1 cellular context compared by ENCODE assay signal in genomic region chr22:45319319-45319675, GRCh38.
TF ChIP-seq lines count a peak whose summit lies in the region.

No MANE protein-coding gene starts in this region.

TF ChIP-seq in K562, 482 proteins besides CTCF, POLR2A, EP300 and RAD21 (continued from another document):
- TF ChIP-seq PRDM10 (IDR thresholded peaks at IDR 0.05; ENCODE audit: partially characterized antibody), result no peak
- TF ChIP-seq E2F4 (CRISPR knock-in tag; IDR thresholded peaks at IDR 0.05; ENCODE audit: low read depth), result no peak
- TF ChIP-seq NR2C1 (IDR thresholded peaks at IDR 0.05), result no peak
- TF ChIP-seq NR2C1 (tag; IDR thresholded peaks at IDR 0.05), result no peak
- no peak for TF ChIP-seq TCF15 (CRISPR knock-in tag; IDR thresholded peaks at IDR 0.05)
- TF ChIP-seq TAF15 (IDR thresholded peaks at IDR 0.05; ENCODE audit: low read depth, low read length), result no peak
- TF ChIP-seq DPF2 (IDR thresholded peaks at IDR 0.05), result no peak
- no peak for TF ChIP-seq NFXL1 (CRISPR knock-in tag; IDR thresholded peaks at IDR 0.05)
- no peak for TF ChIP-seq MAX (CRISPR knock-in tag; IDR thresholded peaks at IDR 0.05)
- TF ChIP-seq BMI1 (IDR thresholded peaks at IDR 0.05; ENCODE audit: low read length), result no peak
- TF ChIP-seq ZNF696 (CRISPR knock-in tag; conservative IDR thresholded peaks at IDR 0.05), result no peak
- TF ChIP-seq TAL1 (IDR thresholded peaks at IDR 0.05), result no peak
- TF ChIP-seq TCF7L2 (IDR thresholded peaks at IDR 0.05; ENCODE audit: low read depth, low read length), result no peak
- no peak for TF ChIP-seq ETS1 (conservative IDR thresholded peaks at IDR 0.05; ENCODE audit: control insufficient read depth, low read depth, low read length)
- TF ChIP-seq MCM3 (IDR thresholded peaks at IDR 0.05), result no peak
- no peak for TF ChIP-seq NCOA1 (IDR thresholded peaks at IDR 0.05; ENCODE audit: low read depth)
- no peak for TF ChIP-seq CHD7 (IDR thresholded peaks at IDR 0.05; ENCODE audit: low read depth, low read length)
- no peak for TF ChIP-seq FOXK2 (conservative IDR thresholded peaks at IDR 0.05 in 1 of 2, IDR thresholded peaks at IDR 0.05 in 1 of 2; ENCODE audit: low read depth in 2 of 2)
- no peak for TF ChIP-seq PURB (CRISPR knock-in tag; IDR thresholded peaks at IDR 0.05; ENCODE audit: low read depth)
TF ChIP-seq in K562: peak in this region for 0.
